Comparison of ENCODE assay signal across 8 cellular contexts in genomic region chr9:127785933-127786772, GRCh38. TPM values are rescaled to one million over a fixed set of nuclear protein-coding genes. Genes with fewer than 3 reads are reported as not detected.
DNase-seq lines count a peak whose midpoint lies in the region; ATAC-seq and TF ChIP-seq lines count a peak whose summit lies in the region.

Gene CDK9 (plus strand): TSS chr9:127786034. CDS start chr9:127786149, 115 bp downstream.

- ATAC-seq in HG02588 (IDR thresholded peaks at IDR 0.05; ENCODE audit: unreplicated experiment) = peak; percentile 53

- POLR2A ChIA-PET in GM10248 (lab: Yijun Ruan, JAX) = interaction anchor here (0.7 to 1.5 kb wide), 4 partner anchors 11 to 131 kb away, joined by 3 to 6 read pairs (median 4); no protein-coding TSS in a partner anchor

- in situ Hi-C loops in transverse colon (cut with MboI; ENCODE audit: low pct_ligation_motif_present in 1 of 4, low pct_unique_long_range_greater_than_20kb in 1 of 4, low sequenced_read_pairs in 3 of 4) = loop anchor here in 1 of 4 donors (25.0 kb wide), 1 partner anchor 126 kb away; the partner anchor contains the start of gene ST6GALNAC4

- H3K4me1 ChIP-seq in cardiac muscle cell (ENCODE audit: low read depth) (peaks cover 4% of the 10 kb centered on the region), transverse colon (peaks cover 10 to 29% (median 14%) of the 10 kb centered on the region in 4 donors)

- peak; percentile 75 for TF ChIP-seq POLR2A in transverse colon (IDR thresholded peaks at IDR 0.05)

- H3K27ac ChIP-seq in cardiac muscle cell = peak within 1 kb of the TSS; percentile 95
- peak within 1 kb of the TSS; percentile 96 to 99 (median 96) for H3K27ac ChIP-seq in transverse colon

- no peaks in the 10 kb centered on the region for H3K9me3 ChIP-seq in cardiac muscle cell (ENCODE audit: low read depth)
- H3K9me3 ChIP-seq in transverse colon = no peaks in the 10 kb centered on the region

- 0% methylated on average over 61 of the region's 75 CpGs; no CpG with 5 or more reads in 1 of the 2 donors for WGBS in transverse colon (ENCODE audit: low coverage in 1 of 2), 2 donors

- TF ChIP-seq CTCF in GM10248 (IDR thresholded peaks at IDR 0.05; ENCODE audit: control extremely low read depth, extremely low read depth, low read depth, missing control alignments) = peak; percentile 28
- no peak for TF ChIP-seq CTCF in cardiac muscle cell (IDR thresholded peaks at IDR 0.05; ENCODE audit: low read depth, low read length)
- no peak for TF ChIP-seq CTCF in transverse colon (IDR thresholded peaks at IDR 0.05)

- TF ChIP-seq EP300 in transverse colon (IDR thresholded peaks at IDR 0.05; ENCODE audit: low read depth) = no peak

- H3K4me3 ChIP-seq in cardiac muscle cell = peak within 1 kb of the TSS; percentile 86
- H3K4me3 ChIP-seq in transverse colon = peak within 1 kb of the TSS; percentile 90 to 100 (median 98)

- H3K27me3 ChIP-seq in cardiac muscle cell (no peaks in the 10 kb centered on the region), transverse colon (no peaks in the 10 kb centered on the region)

- peaks cover 37% of the 10 kb centered on the region for H3K36me3 ChIP-seq in cardiac muscle cell
- peaks cover 0 to 38% (median 19%) of the 10 kb centered on the region in 4 donors for H3K36me3 ChIP-seq in transverse colon

- intact Hi-C loops in transverse colon (cut with DNase I; ENCODE audit: low total_unique reads) = loop anchor here (2.0 kb wide), 1 partner anchor 49 kb away; no protein-coding TSS in a partner anchor

- peak; percentile 94 for DNase-seq in GM10248 (ENCODE audit: extremely low spot score)
- peak; percentile 86 for DNase-seq in NCI-H1092 treated with DMSO at 0.1 percent for 48 hours (lab: John Stamatoyannopoulos, UW)
- peak; percentile 88 for DNase-seq in SW480 (ENCODE audit: low spot score)
- peak; percentile 77 for DNase-seq in activated naive CD8-positive, alpha-beta T cell treated with anti-CD3 and anti-CD28 coated beads, Interleukin-2, amount 50 U/mL, for 16 hours (ENCODE audit: low read depth, low spot score)
- DNase-seq in cardiac muscle cell (ENCODE audit: low read depth in 1 of 2, low spot score in 1 of 2) = peak; percentile 94
- peak; percentile 77 for DNase-seq in pons (ENCODE audit: low spot score)
- peak; percentile 94 for DNase-seq in transverse colon

- CTCF ChIA-PET in GM10248 (lab: Yijun Ruan, JAX) = interaction anchor here (0.6 to 10.6 kb wide), 16 partner anchors 8 to 137 kb away, joined by 3 to 62 read pairs (median 4); partner anchors contain the start of gene TOR2A

RNA-seq across cellular contexts. Expression of gene CDK9, which starts in this region (rescaled TPM):
- total RNA-seq in cardiac muscle cell (85.1 and 162 TPM in 2 replicates), transverse colon (10 to 100 TPM; 32.6 to 78.9 (median 49.3) TPM)
- polyA plus RNA-seq in cardiac muscle cell = 139 and 193 TPM in 2 replicates

Comparison
In these comparisons a context has a peak if more than half of its experiments do, and no peak if none do; other contexts are left out.
1. Peak in every context shown above with its lines: DNase-seq, ATAC-seq, H3K4me3 ChIP-seq and H3K27ac ChIP-seq.